Comparison of ENCODE assay signal across 9 cellular contexts in the genomic region with DNA sequence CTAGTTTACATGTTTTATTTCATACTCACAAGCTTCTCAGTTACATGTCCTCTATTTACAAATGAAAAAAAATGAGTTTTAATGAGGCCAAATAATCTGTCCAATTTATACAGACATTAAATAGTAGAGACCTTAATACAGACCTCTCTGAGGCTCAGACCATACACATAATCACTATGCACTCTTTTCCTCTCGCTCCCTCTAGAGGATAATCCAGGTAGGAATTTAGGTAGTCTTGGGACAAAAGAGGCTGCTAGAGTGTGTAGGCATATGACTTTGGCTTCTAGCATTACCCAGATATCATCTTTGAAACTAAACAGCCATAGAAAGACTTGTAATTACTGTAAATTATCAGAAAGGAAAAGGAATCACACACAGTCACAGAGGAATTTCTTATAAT.
DNase-seq lines count a peak whose midpoint lies in the region; ATAC-seq, FAIRE-seq and TF ChIP-seq lines count a peak whose summit lies in the region.
"Had no signal": no experiment of that assay in that cellular context is flagged by ENCODE, and none has a peak within 500 bp of the region (broad histone marks: within the 10 kb centered on the region; RNA-seq: fewer than 3 reads in every experiment).

No MANE protein-coding gene starts in this region.

- POLR2A ChIA-PET in HepG2 (lab: Yijun Ruan, JAX): no interaction called here
- POLR2A ChIA-PET in naive thymus-derived CD4-positive, alpha-beta T cell (lab: Charles Lee): no interaction called here

- in situ Hi-C loops in HepG2 (cut with HindIII; ENCODE audit: extremely low pct_ligation_motif_present, low pct_unique_long_range_greater_than_20kb): loop anchor here (25.0 kb wide), 1 partner anchor 608 kb away; no protein-coding TSS in a partner anchor

- BruUV-seq in HepG2 (replicated peaks; lab: Mats Ljungman, UMichigan): no TSS peak

- no peaks in the 10 kb centered on the region for H3K27me3 Mint-ChIP-seq in astrocyte (ENCODE audit: low read depth, unreplicated experiment)
- H3K27me3 Mint-ChIP-seq in naive thymus-derived CD4-positive, alpha-beta T cell: peaks cover 3 to 31% (median 26%) of the 10 kb centered on the region in 5 donors
- H3K27me3 Mint-ChIP-seq: dendritic cell treated with granulocyte-macrophage colony-stimulating factor and Interleukin-4, amounts not matched to agents 40 ng/mL and 50 ng/mL, for 4 days had no signal

- no peak for FAIRE-seq in astrocyte (lab: Jason Lieb, UNC)
- FAIRE-seq in HepG2 (lab: Jason Lieb, UNC): peak; percentile 36

- H3K27me3 ChIP-seq in astrocyte (ENCODE audit: insufficient read depth, low read length) (no peaks in the 10 kb centered on the region), HepG2 (ENCODE audit: control insufficient read depth in 1 of 2, insufficient read depth in 2 of 2, low read length in 2 of 2) (no peaks in the 10 kb centered on the region)
- H3K27me3 ChIP-seq in naive thymus-derived CD4-positive, alpha-beta T cell (ENCODE audit: control insufficient read depth in 2 of 2, insufficient read depth in 2 of 2, low read length in 2 of 2): no peaks in the 10 kb centered on the region

- no peak overlapping the region for H3K27ac Mint-ChIP-seq in astrocyte (ENCODE audit: unreplicated experiment)
- H3K27ac Mint-ChIP-seq in naive thymus-derived CD4-positive, alpha-beta T cell: no peak overlapping the region
- H3K27ac Mint-ChIP-seq: dendritic cell treated with granulocyte-macrophage colony-stimulating factor and Interleukin-4, amounts not matched to agents 40 ng/mL and 50 ng/mL, for 4 days had no signal

- ATAC-seq in HepG2: peak; percentile 97
- ATAC-seq in left ventricle myocardium superior: no peak
- no peak for ATAC-seq in naive thymus-derived CD4-positive, alpha-beta T cell

- H3K9me3 Mint-ChIP-seq in astrocyte (ENCODE audit: unreplicated experiment): peaks cover 1% of the 10 kb centered on the region
- H3K9me3 Mint-ChIP-seq in naive thymus-derived CD4-positive, alpha-beta T cell: no peaks in the 10 kb centered on the region
- H3K9me3 Mint-ChIP-seq: dendritic cell treated with granulocyte-macrophage colony-stimulating factor and Interleukin-4, amounts not matched to agents 40 ng/mL and 50 ng/mL, for 4 days had no signal

- DNase-seq in DMS53 treated with DMSO at 0.1 percent for 48 hours (lab: John Stamatoyannopoulos, UW; ENCODE audit: unreplicated experiment) (peak; percentile 48), HuH-7.5 (ENCODE audit: low spot score) (peak; percentile 12), astrocyte (ENCODE audit: low read depth) (peak; percentile 27), HepG2 (ENCODE audit: low spot score) (peak; percentile 39), left ventricle myocardium superior (no peak)
- DNase-seq in stimulated activated CD4-positive, alpha-beta T cell treated with anti-CD3 and anti-CD28 coated beads, Interleukin-4, amount 100 ng/mL, for 24 hours: no peak
- DNase-seq in naive thymus-derived CD4-positive, alpha-beta T cell: no peak
- DNase-seq in NK-92 treated with Interleukin-12 subunit alpha and Interleukin-12 subunit beta, amount 100 ng/mL, for 24 hours (lab: John Stamatoyannopoulos, UW): no peak

- no peak overlapping the region for H3K4me3 ChIP-seq in astrocyte (ENCODE audit: insufficient read depth, low read depth, low read length)
- H3K4me3 ChIP-seq in HepG2 (replicated peaks in 1 of 3; ENCODE audit: insufficient read depth in 1 of 3, low read depth in 2 of 3, low read length in 3 of 3): no peak overlapping the region
- no peak overlapping the region for H3K4me3 ChIP-seq in naive thymus-derived CD4-positive, alpha-beta T cell (ENCODE audit: low read length)

- no peak for TF ChIP-seq POLR2A in HepG2 (IDR thresholded peaks at IDR 0.05; ENCODE audit: insufficient read depth in 1 of 2, low read depth in 2 of 2, low read length in 2 of 2)

- no peak overlapping the region for H2AFZ ChIP-seq in astrocyte (ENCODE audit: low read depth, low read length)
- H2AFZ ChIP-seq in HepG2 (ENCODE audit: low read length): no peak overlapping the region

- H3K4me1 ChIP-seq in astrocyte (ENCODE audit: insufficient read depth, low read length) (no peaks in the 10 kb centered on the region), HepG2 (ENCODE audit: insufficient read depth, low read length) (no peaks in the 10 kb centered on the region)
- H3K4me1 ChIP-seq in naive thymus-derived CD4-positive, alpha-beta T cell (ENCODE audit: control insufficient read depth in 2 of 2, insufficient read depth in 2 of 2, low read length in 2 of 2): no peaks in the 10 kb centered on the region

- H3K36me3 ChIP-seq in astrocyte (ENCODE audit: insufficient read depth, low read length) (no peaks in the 10 kb centered on the region), HepG2 (replicated peaks in 1 of 2; ENCODE audit: control insufficient read depth in 1 of 2, insufficient read depth in 2 of 2, low read length in 2 of 2) (no peaks in the 10 kb centered on the region)
- no peaks in the 10 kb centered on the region for H3K36me3 ChIP-seq in naive thymus-derived CD4-positive, alpha-beta T cell (ENCODE audit: control insufficient read depth in 2 of 3, insufficient read depth in 3 of 3, low read length in 3 of 3)

- intact Hi-C loops in HepG2 (cut with micrococcal nuclease; ENCODE audit: unreplicated experiment): loop anchor here (2.0 kb wide), 1 partner anchor 522 kb away; no protein-coding TSS in a partner anchor
- intact Hi-C loops in left ventricle myocardium superior (cut with micrococcal nuclease): no loop called here
- intact Hi-C loops in naive thymus-derived CD4-positive, alpha-beta T cell (cut with micrococcal nuclease): no loop called here

- H4K20me1 ChIP-seq in astrocyte (ENCODE audit: insufficient read depth, low read length) (no peaks in the 10 kb centered on the region), HepG2 (ENCODE audit: insufficient read depth, low read length) (no peaks in the 10 kb centered on the region)

- TF ChIP-seq RAD21 in HepG2 (CRISPR knock-in tag; IDR thresholded peaks at IDR 0.05): no peak

- peak; percentile 67 for TF ChIP-seq CTCF in astrocyte (IDR thresholded peaks at IDR 0.05; ENCODE audit: insufficient read depth, low read depth, low read length)
- TF ChIP-seq CTCF in HepG2 (CRISPR knock-in tag; IDR thresholded peaks at IDR 0.05): peak; percentile 59

- peaks cover 8% of the 10 kb centered on the region for H3K4me1 Mint-ChIP-seq in astrocyte (ENCODE audit: low read depth, unreplicated experiment)
- no peaks in the 10 kb centered on the region for H3K4me1 Mint-ChIP-seq in naive thymus-derived CD4-positive, alpha-beta T cell

- H3K9me3 ChIP-seq in astrocyte (ENCODE audit: insufficient read depth, low read depth, low read length) (no peaks in the 10 kb centered on the region), HepG2 (ENCODE audit: low read length) (no peaks in the 10 kb centered on the region)
- H3K9me3 ChIP-seq in naive thymus-derived CD4-positive, alpha-beta T cell (ENCODE audit: control insufficient read depth in 2 of 3, low read length in 3 of 3): no peaks in the 10 kb centered on the region

- H3K9ac ChIP-seq in astrocyte (ENCODE audit: low read length) (no peak overlapping the region), HepG2 (ENCODE audit: insufficient read depth, low read depth, low read length) (no peak overlapping the region)

- H3K4me2 ChIP-seq in astrocyte (ENCODE audit: low read length): no peak overlapping the region
- H3K4me2 ChIP-seq in HepG2 (ENCODE audit: low read depth, low read length): no peak overlapping the region

- no peaks in the 10 kb centered on the region for H3K79me2 ChIP-seq in astrocyte (ENCODE audit: insufficient read depth, low read length)
- H3K79me2 ChIP-seq in HepG2 (ENCODE audit: insufficient read depth, low read length): no peaks in the 10 kb centered on the region

- no peak overlapping the region for H3K4me3 Mint-ChIP-seq in astrocyte (ENCODE audit: unreplicated experiment)
- no peak overlapping the region for H3K4me3 Mint-ChIP-seq in naive thymus-derived CD4-positive, alpha-beta T cell
- H3K4me3 Mint-ChIP-seq: dendritic cell treated with granulocyte-macrophage colony-stimulating factor and Interleukin-4, amounts not matched to agents 40 ng/mL and 50 ng/mL, for 4 days had no signal

- TF ChIP-seq EP300 in HepG2 (IDR thresholded peaks at IDR 0.05; ENCODE audit: low read depth in 2 of 2, low read length in 2 of 2): no peak
- no peak for TF ChIP-seq EP300 in HepG2 (CRISPR knock-in tag; IDR thresholded peaks at IDR 0.05; ENCODE audit: borderline replicate concordance)

- CTCF ChIA-PET in HepG2 (lab: Yijun Ruan, JAX; ENCODE audit: low intra/inter-chr PET ratio, low total read pairs): interaction anchor here (1.2 kb wide), 1 partner anchor 612 kb away, joined by 5 read pairs; no protein-coding TSS in a partner anchor
- CTCF ChIA-PET in naive thymus-derived CD4-positive, alpha-beta T cell (lab: Charles Lee): no interaction called here

- no peaks in the 10 kb centered on the region for H3K36me3 Mint-ChIP-seq in astrocyte (ENCODE audit: low read depth, unreplicated experiment)
- no peaks in the 10 kb centered on the region for H3K36me3 Mint-ChIP-seq in naive thymus-derived CD4-positive, alpha-beta T cell

- WGBS in HepG2 (ENCODE audit: low lambda C conversion rate): 0% methylated on average over 1 of the region's 1 CpG

- H3K27ac ChIP-seq in astrocyte (ENCODE audit: low read depth, low read length): no peak overlapping the region
- H3K27ac ChIP-seq in HepG2 (ENCODE audit: extremely low read length, insufficient read depth, low read length): no peak overlapping the region
- H3K27ac ChIP-seq in naive thymus-derived CD4-positive, alpha-beta T cell (ENCODE audit: low read depth, low read length): no peak overlapping the region

TF ChIP-seq in HepG2, 621 proteins besides CTCF, POLR2A, EP300 and RAD21:
- TF ChIP-seq GABPA (IDR thresholded peaks at IDR 0.05; ENCODE audit: low read depth, low read length) (no peak), GABPA (CRISPR knock-in tag; IDR thresholded peaks at IDR 0.05; ENCODE audit: low read depth) (no peak), EHMT2 (IDR thresholded peaks at IDR 0.05; ENCODE audit: borderline replicate concordance, low read depth, low read length) (no peak), ESRRA (CRISPR knock-in tag; IDR thresholded peaks at IDR 0.05; ENCODE audit: low read depth) (no peak), SMC3 (IDR thresholded peaks at IDR 0.05; ENCODE audit: low read length) (peak; percentile 47; the same call in 1 of the 2 replicates), ZNF367 (CRISPR knock-in tag; IDR thresholded peaks at IDR 0.05; ENCODE audit: borderline replicate concordance) (no peak), STAG1 (CRISPR knock-in tag; IDR thresholded peaks at IDR 0.05) (peak; percentile 64), ZNF598 (CRISPR knock-in tag; IDR thresholded peaks at IDR 0.05; ENCODE audit: borderline replicate concordance) (no peak)
TF ChIP-seq in HepG2: peak in this region for 2.

Comparison
In these comparisons a context has a peak if more than half of its experiments do, and no peak if none do; other contexts are left out.
1. DNase-seq: peak in DMS53 treated with DMSO at 0.1 percent for 48 hours (single experiment), HuH-7.5 (single experiment), astrocyte (single experiment) and HepG2 (single experiment); none in left ventricle myocardium superior (single experiment), stimulated activated CD4-positive, alpha-beta T cell treated with anti-CD3 and anti-CD28 coated beads, Interleukin-4, amount 100 ng/mL, for 24 hours (single experiment), naive thymus-derived CD4-positive, alpha-beta T cell (0 of 9) and NK-92 treated with Interleukin-12 subunit alpha and Interleukin-12 subunit beta, amount 100 ng/mL, for 24 hours (single experiment).